8 cellular contexts compared by ENCODE assay signal in the genomic region with DNA sequence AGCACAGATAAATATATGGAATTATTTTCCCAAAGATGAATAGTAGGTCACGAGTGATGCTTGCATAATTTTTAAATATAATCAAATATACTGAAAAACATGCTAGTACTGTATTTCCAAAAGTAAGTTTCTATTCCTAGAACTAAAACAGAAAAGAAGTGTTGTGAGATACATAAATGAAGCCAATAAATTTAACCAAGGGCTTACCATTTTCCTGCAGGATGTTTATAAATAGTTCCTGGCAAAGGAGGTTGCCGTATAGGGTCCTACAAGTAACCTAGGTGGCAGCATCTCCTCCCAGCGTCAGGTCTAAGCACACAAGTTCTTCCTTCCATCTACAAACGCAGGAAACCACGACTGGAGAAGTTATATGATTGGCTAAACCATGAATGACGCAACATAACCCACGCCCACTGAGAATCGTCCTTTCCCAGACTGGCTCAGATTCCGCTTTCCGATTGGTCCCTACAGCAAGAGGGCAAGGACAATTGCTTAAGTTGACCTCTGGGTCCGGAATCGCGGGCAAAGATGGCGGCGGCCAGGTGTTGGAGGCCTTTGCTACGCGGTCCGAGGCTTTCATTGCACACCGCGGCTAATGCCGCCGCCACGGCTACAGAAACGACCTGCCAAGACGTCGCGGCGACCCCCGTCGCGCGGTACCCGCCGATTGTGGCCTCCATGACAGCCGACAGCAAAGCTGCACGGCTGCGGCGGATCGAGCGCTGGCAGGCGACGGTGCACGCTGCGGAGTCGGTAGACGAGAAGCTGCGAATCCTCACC. TPM values are rescaled to one million over a fixed set of nuclear protein-coding genes. Genes with fewer than 3 reads are reported as not detected.
A peak's percentile ranks its signal among the peaks of the same experiment; 100 is the strongest.
DNase-seq lines count a peak whose midpoint lies in the region; ATAC-seq, FAIRE-seq and TF ChIP-seq lines count a peak whose summit lies in the region.

Gene MRPS30 (plus strand): TSS at position 513 of the 780 bp plus-strand sequence. CDS start 16 bp downstream, at position 529.

- peak within 1 kb of the TSS; percentile 42 to 95 for H3K9ac ChIP-seq in kidney (ENCODE audit: low read length in 2 of 2)

- H3K27ac Mint-ChIP-seq in chondrocyte (ENCODE audit: unreplicated experiment), result peak within 1 kb of the TSS; percentile 97

- DNase-seq in AG20443 (ENCODE audit: low spot score) (peak; percentile 93), NCI-H460 (ENCODE audit: extremely low read depth, low read depth) (peak; percentile 99), chondrocyte (ENCODE audit: low spot score) (peak; percentile 93), kidney (peak; percentile 93)
- peak; percentile 80 for DNase-seq in activated CD4-positive, alpha-beta T cell treated with anti-CD3 and anti-CD28 coated beads for 1 hour
- DNase-seq in stimulated activated CD4-positive, alpha-beta T cell treated with anti-CD3 and anti-CD28 coated beads, Interleukin-15, amount 100 ng/mL, for 48 hours (ENCODE audit: low read depth in 2 of 2), result peak; percentile 84 to 88

- FAIRE-seq in kidney (lab: Jason Lieb, UNC), result peak; percentile 99

- peak within 1 kb of the TSS; percentile 82 to 86 for H3K27ac ChIP-seq in kidney (ENCODE audit: low read depth in 2 of 2, low read length in 2 of 2)

- peaks cover 28% of the 10 kb centered on the region for H3K4me1 Mint-ChIP-seq in chondrocyte (ENCODE audit: low read depth)

- H3K4me1 ChIP-seq in kidney (ENCODE audit: control insufficient read depth in 1 of 2, insufficient read depth in 1 of 2, low read depth in 1 of 2, low read length in 2 of 2), result peaks cover 4 to 7% of the 10 kb centered on the region in 2 donors

- peak; percentile 76 for TF ChIP-seq CTCF in chondrocyte (IDR thresholded peaks at IDR 0.05)
- peak; percentile 47 for TF ChIP-seq CTCF in kidney (IDR thresholded peaks at IDR 0.05; ENCODE audit: borderline replicate concordance, extremely low read depth, insufficient read depth)

- ATAC-seq in GM19035 (IDR thresholded peaks at IDR 0.05; ENCODE audit: unreplicated experiment) (peak; percentile 97), HG03378 (IDR thresholded peaks at IDR 0.05; ENCODE audit: unreplicated experiment) (peak; percentile 99)

- peak within 1 kb of the TSS; percentile 89 to 97 for H3K4me3 ChIP-seq in kidney (ENCODE audit: low read length in 2 of 2)

- H3K9me3 ChIP-seq in kidney (ENCODE audit: control insufficient read depth in 1 of 2, low read length in 2 of 2), result no peaks in the 10 kb centered on the region

- peaks cover 0 to 6% of the 10 kb centered on the region in 2 donors for H3K36me3 ChIP-seq in kidney (ENCODE audit: control insufficient read depth in 1 of 2, insufficient read depth in 2 of 2, low read length in 2 of 2)

- no peaks in the 10 kb centered on the region for H3K9me3 Mint-ChIP-seq in chondrocyte (ENCODE audit: low read depth)

- H3K27me3 Mint-ChIP-seq in chondrocyte (ENCODE audit: low read depth), result peaks cover 2% of the 10 kb centered on the region

- H3K36me3 Mint-ChIP-seq in chondrocyte (ENCODE audit: low read depth), result peaks cover 5% of the 10 kb centered on the region

- H3K4me3 Mint-ChIP-seq in chondrocyte (ENCODE audit: unreplicated experiment), result peak within 1 kb of the TSS; percentile 97

- intact Hi-C loops in kidney (cut with DNase I), result no loop called here

RNA-seq across cellular contexts. Expression of gene MRPS30, which starts in this region (rescaled TPM):
- total RNA-seq in NCI-H460 (2014; rRNA removed; shearing (Covaris generic)), result 129 and 139 TPM in 2 replicates
- 91.6 and 115 TPM in 2 replicates for polyA plus RNA-seq in NCI-H460 (2014; cell fraction: nucleus; rRNA removed)
- total RNA-seq in chondrocyte (30.3 to 38.9 TPM (median 32.0 TPM) in 3 replicates), kidney (48.0 TPM)
- 37.3 TPM for polyA plus RNA-seq in kidney (ENCODE audit: insufficient read depth, low read depth, low replicate concordance)

Comparison
In these comparisons a context has a peak if more than half of its experiments do, and no peak if none do; other contexts are left out.
1. Peak in every context shown above with its lines: DNase-seq, ATAC-seq, H3K4me3 ChIP-seq and H3K27ac ChIP-seq.